In genomic region chr17:30323895-30324319, GRCh38 we compare ENCODE assay signal across 8 cellular contexts. TPM values are rescaled to one million over a fixed set of nuclear protein-coding genes. Genes with fewer than 3 reads are reported as not detected.
DNase-seq lines count a peak whose midpoint lies in the region; ATAC-seq and TF ChIP-seq lines count a peak whose summit lies in the region.

No MANE protein-coding gene starts in this region.

- H3K4me1 ChIP-seq in lower lobe of right lung (no peaks in the 10 kb centered on the region), uterus (no peaks in the 10 kb centered on the region), sigmoid colon (peaks cover 0 to 2% (median 0%) of the 10 kb centered on the region in 4 donors)

- peak; percentile 19 to 43 for ATAC-seq in lower lobe of right lung

- intact Hi-C loops in lower lobe of right lung (cut with DNase I) (no loop called here), uterus (cut with DNase I; ENCODE audit: low total_unique reads) (no loop called here), sigmoid colon (cut with DNase I) (no loop called here)

- H3K4me3 ChIP-seq in lower lobe of right lung = no peak overlapping the region
- no peak overlapping the region for H3K4me3 ChIP-seq in uterus
- no peak overlapping the region for H3K4me3 ChIP-seq in H7 (ENCODE audit: insufficient read depth, low read depth, low read length)
- no peak overlapping the region for H3K4me3 ChIP-seq in sigmoid colon

- TF ChIP-seq EP300 in sigmoid colon (IDR thresholded peaks at IDR 0.05) = no peak

- no peaks in the 10 kb centered on the region for H3K27me3 ChIP-seq in lower lobe of right lung (ENCODE audit: low read depth)
- H3K27me3 ChIP-seq in uterus = no peaks in the 10 kb centered on the region
- no peaks in the 10 kb centered on the region for H3K27me3 ChIP-seq in H7 (ENCODE audit: control insufficient read depth, insufficient read depth, low read length)
- no peaks in the 10 kb centered on the region for H3K27me3 ChIP-seq in sigmoid colon

- DNase-seq in GM20000 (ENCODE audit: low spot score) (peak; percentile 9), NCI-H69 (lab: John Stamatoyannopoulos, UW) (peak; percentile 96), lower lobe of right lung (no peak), uterus (no peak), H7 (no peak), NCI-H2081 treated with DMSO at 0.1 percent for 48 hours (lab: John Stamatoyannopoulos, UW) (no peak), sigmoid colon (no peak)
- DNase-seq in activated T-cell treated with anti-CD3 and anti-CD28 coated beads, Interleukin-2, amount 50 U/mL, for 48 hours = peak; percentile 47 to 51

- no peak overlapping the region for H3K27ac ChIP-seq in lower lobe of right lung
- no peak overlapping the region for H3K27ac ChIP-seq in uterus
- H3K27ac ChIP-seq in sigmoid colon = no peak overlapping the region

- H3K9me3 ChIP-seq in lower lobe of right lung (no peaks in the 10 kb centered on the region), uterus (no peaks in the 10 kb centered on the region), sigmoid colon (no peaks in the 10 kb centered on the region)

- TF ChIP-seq POLR2A in uterus (IDR thresholded peaks at IDR 0.05) = no peak
- TF ChIP-seq POLR2A in sigmoid colon (IDR thresholded peaks at IDR 0.05) = no peak

- TF ChIP-seq CTCF in GM20000 (IDR thresholded peaks at IDR 0.05; ENCODE audit: extremely low read depth, missing control alignments) = no peak
- no peak for TF ChIP-seq CTCF in lower lobe of right lung (IDR thresholded peaks at IDR 0.05)
- no peak for TF ChIP-seq CTCF in uterus (IDR thresholded peaks at IDR 0.05)
- no peak for TF ChIP-seq CTCF in sigmoid colon (IDR thresholded peaks at IDR 0.05)

- H3K36me3 ChIP-seq in lower lobe of right lung (no peaks in the 10 kb centered on the region), uterus (no peaks in the 10 kb centered on the region), H7 (replicated peaks; ENCODE audit: control insufficient read depth, insufficient read depth, low read length) (no peaks in the 10 kb centered on the region), sigmoid colon (no peaks in the 10 kb centered on the region)

RNA-seq across cellular contexts. Expression of gene TMIGD1, which starts 9.9 kb away (rescaled TPM):
- total RNA-seq in lower lobe of right lung (not detected), uterus (not detected), sigmoid colon (under 1 TPM in 1 of 4 donors, not detected in 3; 0.71 TPM)
- not detected in 2 replicates for total RNA-seq in H7 (2014; rRNA removed; shearing (Covaris generic))
- polyA plus RNA-seq in sigmoid colon = 10 to 100 TPM; 26.2 to 97.8 (median 96.1) TPM

RNA-seq across cellular contexts. Expression of gene BLMH, which starts 32.2 kb away (rescaled TPM):
- total RNA-seq in lower lobe of right lung (27.4 TPM), uterus (10 to 100 TPM; 13.6 to 68.8 (median 33.3) TPM), sigmoid colon (10 to 100 TPM; 19.3 to 33.8 (median 27.2) TPM)
- total RNA-seq in H7 (2014; rRNA removed; shearing (Covaris generic)) = 55.0 and 63.6 TPM in 2 replicates
- polyA plus RNA-seq in sigmoid colon = 10 to 100 TPM in 2 of 3 donors, 1 to 10 TPM in 1; 8.6 to 20.8 (median 12.6) TPM

RNA-seq across cellular contexts. Expression of gene CPD, which starts 54.8 kb away (rescaled TPM):
- total RNA-seq in lower lobe of right lung (68.9 TPM), uterus (100 to 1,000 TPM in 2 of 4 donors, 10 to 100 TPM in 2; 54.6 to 144 (median 104) TPM), sigmoid colon (10 to 100 TPM; 33.7 to 99.5 (median 42.2) TPM)
- 25.9 and 49.0 TPM in 2 replicates for total RNA-seq in H7 (2014; rRNA removed; shearing (Covaris generic))
- 10 to 100 TPM in 1 of 3 donors, 1 to 10 TPM in 2; 3.9 to 13.7 (median 6.6) TPM for polyA plus RNA-seq in sigmoid colon

Comparison
In these comparisons a context has a peak if more than half of its experiments do, and no peak if none do; other contexts are left out.
1. DNase-seq: peak in GM20000 (single experiment), NCI-H69 (single experiment) and activated T-cell treated with anti-CD3 and anti-CD28 coated beads, Interleukin-2, amount 50 U/mL, for 48 hours (2 of 2); none in lower lobe of right lung (single experiment), uterus (0 of 2), H7 (single experiment), NCI-H2081 treated with DMSO at 0.1 percent for 48 hours (single experiment) and sigmoid colon (single experiment).